18 cellular contexts compared by ENCODE assay signal in genomic region chr19:48950159-48950558, GRCh38. TPM values are rescaled to one million over a fixed set of nuclear protein-coding genes. Genes with fewer than 3 reads are reported as not detected.
A peak's percentile ranks its signal among the peaks of the same experiment; 100 is the strongest.
DNase-seq lines count a peak whose midpoint lies in the region; TF ChIP-seq lines count a peak whose summit lies in the region.
"Had no signal": no experiment of that assay in that cellular context is flagged by ENCODE, and none has a peak within 500 bp of the region (broad histone marks: within the 10 kb centered on the region; RNA-seq: fewer than 3 reads in every experiment).

No MANE protein-coding gene starts in this region.

- peaks cover 5% of the 10 kb centered on the region for H3K4me1 Mint-ChIP-seq in neural crest cell

- H3K27ac Mint-ChIP-seq in neural crest cell (ENCODE audit: unreplicated experiment), result no peak overlapping the region
- H3K27ac Mint-ChIP-seq: HFFc6 had no signal

- TF ChIP-seq CTCF in neural crest cell (conservative IDR thresholded peaks at IDR 0.05), result no peak

- H3K9me3 Mint-ChIP-seq in neural crest cell, result peaks cover 2% of the 10 kb centered on the region

- H3K36me3 Mint-ChIP-seq in neural crest cell (ENCODE audit: low read depth), result no peaks in the 10 kb centered on the region

- peak overlapping the region; percentile 23 for H3K4me3 Mint-ChIP-seq in neural crest cell
- H3K4me3 Mint-ChIP-seq: HFFc6 had no signal

- no peaks in the 10 kb centered on the region for H3K27me3 Mint-ChIP-seq in neural crest cell (ENCODE audit: low read depth)
- H3K27me3 Mint-ChIP-seq: CD4-positive, alpha-beta memory T cell had no signal

- DNase-seq in RPMI7951 (ENCODE audit: low read depth) (peak; percentile 51), dermis microvascular lymphatic vessel endothelial cell (ENCODE audit: low read depth in 2 of 2) (peak; percentile 33 to 71), neural crest cell (ENCODE audit: low read depth, low spot score) (no peak), NCI-H1105 (lab: John Stamatoyannopoulos, UW) (no peak), HuH-7.5 (ENCODE audit: low spot score) (no peak)
- DNase-seq in stimulated activated naive CD4-positive, alpha-beta T cell (lab: John Stamatoyannopoulos, UW), result no peak
- DNase-seq: ACHN; Calu3; CD4-positive, alpha-beta memory T cell; DMS53; HFFc6; IMR-90; NCI-H187; NCI-H345; NCI-H526; SHP77; SK-N-SH had no signal

RNA-seq across cellular contexts. Expression of gene BAX, which starts 4.5 kb away (rescaled TPM):
- total RNA-seq in RPMI7951 (2014; rRNA removed; shearing (Covaris generic)), result 66.6 and 98.1 TPM in 2 replicates
- 85.0 and 95.6 TPM in 2 replicates for total RNA-seq in dermis microvascular lymphatic vessel endothelial cell
- total RNA-seq in neural crest cell, result 150 and 171 TPM in 2 replicates

RNA-seq across cellular contexts. Expression of gene FTL, which starts 14.9 kb away (rescaled TPM):
- 4,698 and 4,789 TPM in 2 replicates for total RNA-seq in RPMI7951 (2014; rRNA removed; shearing (Covaris generic))
- total RNA-seq in dermis microvascular lymphatic vessel endothelial cell (625 and 1,172 TPM in 2 replicates), neural crest cell (908 and 1,003 TPM in 2 replicates)

RNA-seq across cellular contexts. Expression of gene DHDH, which starts 16.7 kb away (rescaled TPM):
- not detected in 2 replicates for total RNA-seq in RPMI7951 (2014; rRNA removed; shearing (Covaris generic))
- 0.13 TPM in 1 of 2 replicates, not detected in the other for total RNA-seq in dermis microvascular lymphatic vessel endothelial cell
- 0.47 and 0.82 TPM in 2 replicates for total RNA-seq in neural crest cell
- total RNA-seq: HFFc6, LHCN-M2 had no signal

RNA-seq across cellular contexts. Expression of gene GYS1, which starts 43.0 kb away (rescaled TPM):
- total RNA-seq in RPMI7951 (2014; rRNA removed; shearing (Covaris generic)), result 47.6 and 60.1 TPM in 2 replicates
- total RNA-seq in dermis microvascular lymphatic vessel endothelial cell (14.8 and 16.0 TPM in 2 replicates), neural crest cell (53.2 and 56.2 TPM in 2 replicates)

RNA-seq across cellular contexts. Expression of gene RUVBL2, which starts 43.5 kb away (rescaled TPM):
- total RNA-seq in RPMI7951 (2014; rRNA removed; shearing (Covaris generic)), result 384 and 389 TPM in 2 replicates
- total RNA-seq in dermis microvascular lymphatic vessel endothelial cell (139 and 197 TPM in 2 replicates), neural crest cell (118 and 125 TPM in 2 replicates)

Comparison
In these comparisons a context has a peak if more than half of its experiments do, and no peak if none do; other contexts are left out.
1. DNase-seq: peak in RPMI7951 (single experiment) and dermis microvascular lymphatic vessel endothelial cell (2 of 2); none in neural crest cell (single experiment), stimulated activated naive CD4-positive, alpha-beta T cell (0 of 6), NCI-H1105 (single experiment) and HuH-7.5 (single experiment).